In the genomic region with DNA sequence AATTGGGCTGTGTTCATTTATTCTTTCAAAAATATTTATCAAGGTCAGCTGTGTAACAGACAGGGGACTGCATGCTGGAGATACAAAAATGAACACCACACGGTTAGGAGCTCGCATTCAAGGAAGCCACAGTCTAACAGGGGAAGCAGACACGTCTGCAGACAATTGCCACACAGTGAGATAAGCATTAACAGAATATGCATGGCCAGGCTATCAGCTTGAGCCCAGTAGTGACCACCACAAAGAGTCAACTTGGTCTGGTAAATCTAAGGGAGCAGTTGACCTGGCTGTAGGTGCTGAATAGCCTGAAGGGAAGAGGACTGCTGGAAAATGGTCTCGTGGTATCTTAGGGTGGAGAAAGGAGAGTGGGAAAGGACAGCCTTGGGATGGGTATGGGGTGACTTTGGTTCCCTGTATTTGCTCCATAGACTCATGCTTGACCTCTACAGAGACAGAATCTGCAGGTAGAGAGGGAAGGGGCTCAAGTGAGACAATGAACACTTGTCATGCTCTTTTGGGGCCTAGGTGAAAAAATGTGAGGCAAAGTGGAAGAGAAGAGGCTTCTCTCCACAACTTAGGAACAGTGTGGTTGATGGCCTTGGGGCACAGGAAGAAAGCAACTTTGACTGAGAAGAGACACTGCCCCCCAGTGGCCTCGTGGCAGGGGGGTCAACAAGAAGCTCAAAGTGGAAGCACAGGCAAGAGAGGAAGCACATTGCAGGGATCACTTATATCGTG, we compare ENCODE assay signal across 1 cellular context.
TF ChIP-seq lines count a peak whose summit lies in the region.

No MANE protein-coding gene starts in this region.

TF ChIP-seq in K562, 482 proteins besides CTCF, POLR2A, EP300 and RAD21 (continued from another document):
- TF ChIP-seq MAFG (tag; conservative IDR thresholded peaks at IDR 0.05), result no peak
- TF ChIP-seq CTBP1 (IDR thresholded peaks at IDR 0.05; ENCODE audit: borderline replicate concordance), result no peak
- TF ChIP-seq CBFA2T2 (conservative IDR thresholded peaks at IDR 0.05), result peak; percentile 75
- no peak for TF ChIP-seq MEF2A (IDR thresholded peaks at IDR 0.05; ENCODE audit: control insufficient read depth, low read depth, low read length)
- no peak for TF ChIP-seq GTF2E2 (tag; IDR thresholded peaks at IDR 0.05)
- no peak for TF ChIP-seq ZBTB12 (CRISPR knock-in tag; IDR thresholded peaks at IDR 0.05)
- TF ChIP-seq ATF1 (CRISPR knock-in tag; IDR thresholded peaks at IDR 0.05), result no peak
- no peak; the same call in 1 of the 2 replicates for TF ChIP-seq ATF1 (tag; IDR thresholded peaks at IDR 0.05)
- peak; percentile 64 for TF ChIP-seq MTA2 (IDR thresholded peaks at IDR 0.05; ENCODE audit: low read depth)
- TF ChIP-seq TBP (optimal IDR thresholded peaks at IDR 0.05; ENCODE audit: low read depth, low read length), result no peak
- TF ChIP-seq PML (IDR thresholded peaks at IDR 0.05; ENCODE audit: low read length), result peak; percentile 69; the same call in 1 of the 2 replicates
- no peak for TF ChIP-seq SMARCC2 (IDR thresholded peaks at IDR 0.05; ENCODE audit: low read depth)
- TF ChIP-seq CREB5 (CRISPR knock-in tag; IDR thresholded peaks at IDR 0.05), result no peak
- no peak for TF ChIP-seq EWSR1 (IDR thresholded peaks at IDR 0.05; ENCODE audit: borderline replicate concordance, low read depth, partially characterized antibody)
- no peak for TF ChIP-seq ARID3B (CRISPR knock-in tag; IDR thresholded peaks at IDR 0.05; ENCODE audit: borderline replicate concordance)
- TF ChIP-seq DDX20 (tag; IDR thresholded peaks at IDR 0.05; ENCODE audit: low read depth), result no peak
- no peak for TF ChIP-seq ZNF282 (CRISPR knock-in tag; IDR thresholded peaks at IDR 0.05)
- no peak for TF ChIP-seq ZC3H11A (IDR thresholded peaks at IDR 0.05; ENCODE audit: low read depth, low read length)
- TF ChIP-seq GMEB1 (CRISPR knock-in tag; IDR thresholded peaks at IDR 0.05), result no peak
- TF ChIP-seq, protein P1, sequence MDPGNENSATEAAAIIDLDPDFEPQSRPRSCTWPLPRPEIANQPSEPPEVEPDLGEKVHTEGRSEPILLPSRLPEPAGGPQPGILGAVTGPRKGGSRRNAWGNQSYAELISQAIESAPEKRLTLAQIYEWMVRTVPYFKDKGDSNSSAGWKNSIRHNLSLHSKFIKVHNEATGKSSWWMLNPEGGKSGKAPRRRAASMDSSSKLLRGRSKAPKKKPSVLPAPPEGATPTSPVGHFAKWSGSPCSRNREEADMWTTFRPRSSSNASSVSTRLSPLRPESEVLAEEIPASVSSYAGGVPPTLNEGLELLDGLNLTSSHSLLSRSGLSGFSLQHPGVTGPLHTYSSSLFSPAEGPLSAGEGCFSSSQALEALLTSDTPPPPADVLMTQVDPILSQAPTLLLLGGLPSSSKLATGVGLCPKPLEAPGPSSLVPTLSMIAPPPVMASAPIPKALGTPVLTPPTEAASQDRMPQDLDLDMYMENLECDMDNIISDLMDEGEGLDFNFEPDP (CRISPR knock-in tag; IDR thresholded peaks at IDR 0.05), result no peak
- TF ChIP-seq, protein P2, sequence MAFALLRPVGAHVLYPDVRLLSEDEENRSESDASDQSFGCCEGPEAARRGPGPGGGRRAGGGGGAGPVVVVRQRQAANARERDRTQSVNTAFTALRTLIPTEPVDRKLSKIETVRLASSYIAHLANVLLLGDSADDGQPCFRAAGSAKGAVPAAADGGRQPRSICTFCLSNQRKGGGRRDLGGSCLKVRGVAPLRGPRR (CRISPR knock-in tag; IDR thresholded peaks at IDR 0.05), result no peak
- TF ChIP-seq RBFOX2 (IDR thresholded peaks at IDR 0.05; ENCODE audit: low read depth, low read length), result no peak
- TF ChIP-seq RB1 (IDR thresholded peaks at IDR 0.05; ENCODE audit: low read depth), result no peak
- TF ChIP-seq, protein P3, sequence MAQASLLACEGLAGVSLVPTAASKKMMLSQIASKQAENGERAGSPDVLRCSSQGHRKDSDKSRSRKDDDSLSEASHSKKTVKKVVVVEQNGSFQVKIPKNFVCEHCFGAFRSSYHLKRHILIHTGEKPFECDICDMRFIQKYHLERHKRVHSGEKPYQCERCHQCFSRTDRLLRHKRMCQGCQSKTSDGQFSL (CRISPR knock-in tag; IDR thresholded peaks at IDR 0.05), result 0 out of 2 replicates have a peak, but pooled peaks have one; percentile 22
- TF ChIP-seq, protein P3 (tag; IDR thresholded peaks at IDR 0.05), result 0 out of 4 replicates have a peak, but pooled peaks of 1 of the 2 experiments have one; percentile 25
- no peak for TF ChIP-seq FOXJ2 (tag; IDR thresholded peaks at IDR 0.05)
- peak; percentile 61; the same call in 1 of the 2 replicates for TF ChIP-seq EHMT2 (IDR thresholded peaks at IDR 0.05)
- TF ChIP-seq TRIM28 (IDR thresholded peaks at IDR 0.05), result no peak
- TF ChIP-seq ZNF212 (CRISPR knock-in tag; IDR thresholded peaks at IDR 0.05), result no peak; the same call in 1 of the 2 replicates
- no peak for TF ChIP-seq ZNF146 (CRISPR knock-in tag; IDR thresholded peaks at IDR 0.05; ENCODE audit: unreplicated experiment)
- 0 out of 2 replicates have a peak, but pooled peaks have one; percentile 2 for TF ChIP-seq BHLHE40 (IDR thresholded peaks at IDR 0.05; ENCODE audit: low read length)
- no peak for TF ChIP-seq ZNF121 (CRISPR knock-in tag; conservative IDR thresholded peaks at IDR 0.05)
- no peak for TF ChIP-seq BRD9 (IDR thresholded peaks at IDR 0.05; ENCODE audit: low read depth, partially characterized antibody)
- TF ChIP-seq ZFP36 (IDR thresholded peaks at IDR 0.05; ENCODE audit: low read depth, low read length, partially characterized antibody), result no peak
- TF ChIP-seq, protein P4, sequence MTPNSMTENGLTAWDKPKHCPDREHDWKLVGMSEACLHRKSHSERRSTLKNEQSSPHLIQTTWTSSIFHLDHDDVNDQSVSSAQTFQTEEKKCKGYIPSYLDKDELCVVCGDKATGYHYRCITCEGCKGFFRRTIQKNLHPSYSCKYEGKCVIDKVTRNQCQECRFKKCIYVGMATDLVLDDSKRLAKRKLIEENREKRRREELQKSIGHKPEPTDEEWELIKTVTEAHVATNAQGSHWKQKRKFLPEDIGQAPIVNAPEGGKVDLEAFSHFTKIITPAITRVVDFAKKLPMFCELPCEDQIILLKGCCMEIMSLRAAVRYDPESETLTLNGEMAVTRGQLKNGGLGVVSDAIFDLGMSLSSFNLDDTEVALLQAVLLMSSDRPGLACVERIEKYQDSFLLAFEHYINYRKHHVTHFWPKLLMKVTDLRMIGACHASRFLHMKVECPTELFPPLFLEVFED (CRISPR knock-in tag; conservative IDR thresholded peaks at IDR 0.05), result no peak
- TF ChIP-seq ZBTB2 (IDR thresholded peaks at IDR 0.05), result no peak
- TF ChIP-seq NR2C1 (IDR thresholded peaks at IDR 0.05), result no peak
- no peak for TF ChIP-seq NR2C1 (tag; IDR thresholded peaks at IDR 0.05)
- TF ChIP-seq CBX2 (IDR thresholded peaks at IDR 0.05; ENCODE audit: insufficient read depth, low read length, poor library complexity, severe bottlenecking), result no peak
- TF ChIP-seq ESRRA (IDR thresholded peaks at IDR 0.05; ENCODE audit: borderline replicate concordance, low read depth), result no peak
